Comparison of ENCODE assay signal across 11 cellular contexts in the genomic region with DNA sequence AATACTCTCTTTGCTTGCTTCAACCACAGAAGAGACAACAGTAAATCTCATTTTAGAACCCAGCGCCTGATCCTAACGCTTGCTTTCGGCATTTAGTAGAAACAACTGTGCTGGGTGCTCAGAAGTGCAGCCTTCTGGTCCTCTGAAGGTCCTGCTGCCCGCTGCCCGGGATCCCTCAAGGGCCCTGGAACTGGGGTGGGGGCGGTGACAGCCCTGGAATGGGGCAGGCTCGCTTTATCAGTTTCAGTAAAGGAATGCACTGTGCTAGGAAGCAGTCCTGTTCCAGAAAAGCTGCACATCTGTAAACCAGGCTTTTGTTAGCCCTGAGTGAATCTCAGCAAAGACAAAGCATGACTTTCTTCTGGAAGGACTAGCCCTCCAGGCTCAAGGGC.
DNase-seq lines count a peak whose midpoint lies in the region; ATAC-seq and TF ChIP-seq lines count a peak whose summit lies in the region.
"Had no signal": no experiment of that assay in that cellular context is flagged by ENCODE, and none has a peak within 500 bp of the region (broad histone marks: within the 10 kb centered on the region; RNA-seq: fewer than 3 reads in every experiment).

No MANE protein-coding gene starts in this region.

- no peak for ATAC-seq in HG03442 (IDR thresholded peaks at IDR 0.05; ENCODE audit: unreplicated experiment)

- WGBS in ectodermal cell, 2 experiments: 53 to 60% methylated on average over 7 of the region's 7 CpGs

- peak; percentile 12 for DNase-seq in HFFc6
- DNase-seq in medulla oblongata (ENCODE audit: extremely low spot score): peak; percentile 59
- no peak for DNase-seq in DMS79 treated with DMSO at 0.1 percent for 48 hours (lab: John Stamatoyannopoulos, UW)
- DNase-seq in RPMI8226: no peak
- DNase-seq in GDM1 (lab: John Stamatoyannopoulos, UW): no peak
- DNase-seq: activated T-cell treated with anti-CD3 and anti-CD28 coated beads, Interleukin-2, amount 50 U/mL, for 48 hours; NCI-H187 had no signal

- no peak for TF ChIP-seq CTCF in HFFc6 (IDR thresholded peaks at IDR 0.05)

- H3K27me3 Mint-ChIP-seq in HFFc6 (ENCODE audit: insufficient read depth): no peaks in the 10 kb centered on the region; the same call in 1 of the 2 replicates

- peaks cover 13% of the 10 kb centered on the region for H3K36me3 Mint-ChIP-seq in HFFc6 (ENCODE audit: low read depth)

- peaks cover 55% of the 10 kb centered on the region for H3K4me1 Mint-ChIP-seq in HFFc6 (ENCODE audit: low read depth)

- H3K4me3 ChIP-seq in ectodermal cell (ENCODE audit: insufficient read depth, low read depth, low read length): no peak overlapping the region
- H3K4me3 ChIP-seq in subcutaneous abdominal adipose tissue (ENCODE audit: low read depth in 1 of 5, low read length in 5 of 5): peak overlapping the region in 3 of 5 donors; percentile 33 to 36 (median 34)

- H3K4me3 Mint-ChIP-seq in HFFc6: peak overlapping the region; percentile 85

- no peaks in the 10 kb centered on the region for H3K9me3 ChIP-seq in ectodermal cell (ENCODE audit: control insufficient read depth, low read length)
- H3K9me3 ChIP-seq in subcutaneous abdominal adipose tissue (ENCODE audit: control insufficient read depth in 5 of 5, low read length in 5 of 5): no peaks in the 10 kb centered on the region

- H3K9me3 Mint-ChIP-seq in HFFc6: no peaks in the 10 kb centered on the region

- H3K27ac ChIP-seq in ectodermal cell (ENCODE audit: insufficient read depth, low read depth, low read length, poor library complexity, severe bottlenecking) (peak overlapping the region; percentile 91), subcutaneous abdominal adipose tissue (ENCODE audit: low read depth, low read length) (peak overlapping the region; percentile 75)
- H3K27ac ChIP-seq: epithelial cell of prostate had no signal

- H3K27me3 ChIP-seq in ectodermal cell (ENCODE audit: control insufficient read depth, insufficient read depth, low read length, poor library complexity, severe bottlenecking) (no peaks in the 10 kb centered on the region), subcutaneous abdominal adipose tissue (ENCODE audit: control insufficient read depth in 5 of 5, insufficient read depth in 4 of 5, low read length in 5 of 5) (no peaks in the 10 kb centered on the region)

- H3K4me1 ChIP-seq in ectodermal cell (ENCODE audit: control insufficient read depth, insufficient read depth, low read length) (peaks cover 53% of the 10 kb centered on the region), subcutaneous abdominal adipose tissue (ENCODE audit: control insufficient read depth in 5 of 5, insufficient read depth in 5 of 5, low read length in 5 of 5) (peaks cover 6 to 40% (median 36%) of the 10 kb centered on the region in 5 donors)

- peak overlapping the region; percentile 89 for H3K27ac Mint-ChIP-seq in HFFc6

- H3K36me3 ChIP-seq in ectodermal cell (ENCODE audit: control insufficient read depth, insufficient read depth, low read length) (no peaks in the 10 kb centered on the region), subcutaneous abdominal adipose tissue (ENCODE audit: control insufficient read depth in 5 of 5, insufficient read depth in 5 of 5, low read length in 5 of 5) (peaks cover 0 to 42% (median 12%) of the 10 kb centered on the region in 5 donors)

- no peak overlapping the region for H3K9ac ChIP-seq in subcutaneous abdominal adipose tissue (ENCODE audit: low read length in 5 of 5)

Comparison
In these comparisons a context has a peak if more than half of its experiments do, and no peak if none do; other contexts are left out.
1. DNase-seq: peak in HFFc6 (single experiment) and medulla oblongata (single experiment); none in DMS79 treated with DMSO at 0.1 percent for 48 hours (single experiment), RPMI8226 (single experiment) and GDM1 (single experiment).